27 cellular contexts compared by ENCODE assay signal in genomic region chr4:114495471-114495928, GRCh38.
DNase-seq lines count a peak whose midpoint lies in the region; ATAC-seq and TF ChIP-seq lines count a peak whose summit lies in the region.
"Had no signal": no experiment of that assay in that cellular context is flagged by ENCODE, and none has a peak within 500 bp of the region (broad histone marks: within the 10 kb centered on the region; RNA-seq: fewer than 3 reads in every experiment).

No MANE protein-coding gene starts in this region.

- H3K79me2 ChIP-seq in GM23338 (replicated peaks; ENCODE audit: insufficient read depth): peaks cover 23% of the 10 kb centered on the region
- H3K79me2 ChIP-seq: parathyroid adenoma had no signal

- H3K4me3 ChIP-seq in GM23338: 0 out of 2 replicates have a peak overlapping the region, but pooled peaks have one; percentile 11
- peak overlapping the region; percentile 35 for H3K4me3 ChIP-seq in iPS-15b (ENCODE audit: low read depth, low read length)
- no peak overlapping the region for H3K4me3 ChIP-seq in thyroid gland (replicated peaks in 1 of 3)
- H3K4me3 ChIP-seq in BE2C (ENCODE audit: low read depth, low read length): no peak overlapping the region
- H3K4me3 ChIP-seq: GM12878, Peyer's patch, thoracic aorta had no signal

- H3K27me3 Mint-ChIP-seq in GM23338 (ENCODE audit: insufficient read depth, low read depth, poor library complexity): peaks cover 6% of the 10 kb centered on the region

- no peaks in the 10 kb centered on the region for H3K9me2 ChIP-seq in GM23338 (ENCODE audit: insufficient read depth)

- H4K20me1 ChIP-seq in GM23338 (replicated peaks; ENCODE audit: insufficient read depth): no peaks in the 10 kb centered on the region

- H3K36me3 ChIP-seq in GM23338 (ENCODE audit: insufficient read depth) (no peaks in the 10 kb centered on the region), iPS-15b (ENCODE audit: control insufficient read depth, insufficient read depth, low read length) (no peaks in the 10 kb centered on the region), thyroid gland (no peaks in the 10 kb centered on the region), BE2C (no peaks in the 10 kb centered on the region)
- H3K36me3 ChIP-seq: Peyer's patch, thoracic aorta had no signal

- H3K4me1 ChIP-seq in GM23338 (ENCODE audit: insufficient read depth) (peaks cover 32% of the 10 kb centered on the region), iPS-15b (ENCODE audit: control insufficient read depth, insufficient read depth, low read length) (peaks cover 13% of the 10 kb centered on the region), thyroid gland (no peaks in the 10 kb centered on the region), BE2C (no peaks in the 10 kb centered on the region)
- H3K4me1 ChIP-seq: Caco-2, parathyroid adenoma, Peyer's patch had no signal

- H3K4me2 ChIP-seq in GM23338: peak overlapping the region; percentile 42; the same call in 1 of the 2 replicates

- DNase-seq in GM23338 (ENCODE audit: low spot score): peak; percentile 99
- peak; percentile 39 for DNase-seq in NAMALWA (ENCODE audit: low spot score)
- peak; percentile 1 for DNase-seq in SW480 (ENCODE audit: low spot score)
- no peak for DNase-seq in thyroid gland
- DNase-seq in GM03348 (ENCODE audit: low spot score): no peak
- DNase-seq in BE2C: no peak
- DNase-seq: activated T-cell treated with anti-CD3 and anti-CD28 coated beads, Interleukin-2, amount 50 U/mL, for 1 hour; C1 segment of cervical spinal cord; Caco-2; DND-41; head of caudate nucleus; midbrain; naive thymus-derived CD8-positive, alpha-beta T cell; NCI-H187; NCI-H446; Peyer's patch; right cardiac atrium; stimulated activated CD4-positive, alpha-beta T cell treated with anti-CD3 and anti-CD28 coated beads, Interleukin-12 subunit alpha, Interleukin-12 subunit beta, amount 100 ng/mL, for 4 hours; stimulated activated CD4-positive, alpha-beta T cell treated with anti-CD3 and anti-CD28 coated beads, Interleukin-4, amount 100 ng/mL, for 4 hours; stimulated activated naive CD4-positive, alpha-beta T cell; T-helper 1 cell had no signal

- peaks cover 42% of the 10 kb centered on the region for H3K9me3 Mint-ChIP-seq in GM23338

- H3K4me1 Mint-ChIP-seq in GM23338: peaks cover 43% of the 10 kb centered on the region
- H3K4me1 Mint-ChIP-seq: naive thymus-derived CD8-positive, alpha-beta T cell had no signal

- H3K27ac Mint-ChIP-seq in GM23338: peak overlapping the region; percentile 98
- H3K27ac Mint-ChIP-seq: naive thymus-derived CD8-positive, alpha-beta T cell had no signal

- intact Hi-C loops in thyroid gland (cut with DNase I): no loop called here

- TF ChIP-seq CTCF in GM23338 (conservative IDR thresholded peaks at IDR 0.05; ENCODE audit: low read depth in 2 of 2) (no peak), thyroid gland (IDR thresholded peaks at IDR 0.05) (no peak), BE2C (IDR thresholded peaks at IDR 0.05; ENCODE audit: low read depth, low read length) (no peak)

- WGBS in thyroid gland, 2 donors: 34 to 62% methylated on average over 8 of the region's 8 CpGs

- peak overlapping the region; percentile 53 for H3K4me3 Mint-ChIP-seq in GM23338
- H3K4me3 Mint-ChIP-seq: naive thymus-derived CD8-positive, alpha-beta T cell had no signal

- peaks cover 50% of the 10 kb centered on the region for H3K36me3 Mint-ChIP-seq in GM23338 (ENCODE audit: low read depth)
- H3K36me3 Mint-ChIP-seq: brain; naive thymus-derived CD8-positive, alpha-beta T cell had no signal

- TF ChIP-seq POLR2A in thyroid gland (IDR thresholded peaks at IDR 0.05): no peak

- no peak overlapping the region for H2AFZ ChIP-seq in GM23338
- H2AFZ ChIP-seq: parathyroid adenoma had no signal

- H3K27ac ChIP-seq in GM23338 (ENCODE audit: low read depth): peak overlapping the region; percentile 97
- no peak overlapping the region for H3K27ac ChIP-seq in thyroid gland
- H3K27ac ChIP-seq: parathyroid adenoma, Peyer's patch, thoracic aorta had no signal

- no peaks in the 10 kb centered on the region for H3K27me3 ChIP-seq in GM23338 (ENCODE audit: insufficient read depth)
- H3K27me3 ChIP-seq in iPS-15b (ENCODE audit: control insufficient read depth, insufficient read depth, low read length): no peaks in the 10 kb centered on the region
- no peaks in the 10 kb centered on the region for H3K27me3 ChIP-seq in thyroid gland
- H3K27me3 ChIP-seq in BE2C: no peaks in the 10 kb centered on the region
- H3K27me3 ChIP-seq: Peyer's patch had no signal

- no peaks in the 10 kb centered on the region for H3K9me3 ChIP-seq in iPS-15b (ENCODE audit: control insufficient read depth, insufficient read depth, low read length)
- no peaks in the 10 kb centered on the region for H3K9me3 ChIP-seq in thyroid gland
- H3K9me3 ChIP-seq in BE2C: no peaks in the 10 kb centered on the region
- H3K9me3 ChIP-seq: Caco-2, Peyer's patch, thoracic aorta had no signal

- no peak overlapping the region for H3K9ac ChIP-seq in iPS-15b (ENCODE audit: low read depth, low read length)
- H3K9ac ChIP-seq: parathyroid adenoma had no signal

- peaks cover 6% of the 10 kb centered on the region for H3F3A ChIP-seq in GM23338 (replicated peaks; ENCODE audit: low read depth)

- peak; percentile 88 for ATAC-seq in GM23338
- no peak for ATAC-seq in HG02623 (IDR thresholded peaks at IDR 0.05; ENCODE audit: unreplicated experiment)
- ATAC-seq: GM12878; naive thymus-derived CD8-positive, alpha-beta T cell; right cardiac atrium had no signal

TF ChIP-seq in GM23338, 12 proteins besides CTCF, POLR2A, EP300 and RAD21 (continues in another document):
- no peak for TF ChIP-seq REST (IDR thresholded peaks at IDR 0.05; ENCODE audit: unreplicated experiment)
- peak; percentile 61 for TF ChIP-seq CREB1 (CRISPR knock-in tag; IDR thresholded peaks at IDR 0.05; ENCODE audit: low read depth)
- TF ChIP-seq NANOG (IDR thresholded peaks at IDR 0.05; ENCODE audit: borderline replicate concordance): peak; percentile 93

Comparison
In these comparisons a context has a peak if more than half of its experiments do, and no peak if none do; other contexts are left out.
1. DNase-seq: peak in GM23338 (single experiment), NAMALWA (single experiment) and SW480 (single experiment); none in thyroid gland (0 of 2), GM03348 (single experiment) and BE2C (single experiment).
2. H3K4me3 ChIP-seq: peak in GM23338 (single experiment) and iPS-15b (single experiment); none in thyroid gland (0 of 3) and BE2C (single experiment).